ENCODE assay signal across 25 cellular contexts in genomic region chr13:20336761-20337160, GRCh38.
"Had no signal": no experiment of that assay in that cellular context is flagged by ENCODE, and none has a peak within 500 bp of the region (broad histone marks: within the 10 kb centered on the region; RNA-seq: fewer than 3 reads in every experiment).

No MANE protein-coding gene starts in this region.

- H3K4me1 ChIP-seq: prostate gland, sigmoid colon, stomach, thyroid gland had no signal

- H3K36me3 ChIP-seq: esophagus muscularis mucosa, heart right ventricle, left lung, neural progenitor cell, prostate gland, right atrium auricular region, sigmoid colon, stomach, thyroid gland, vagina had no signal

- H3K4me3 ChIP-seq: dorsolateral prefrontal cortex, esophagus muscularis mucosa, heart right ventricle, left lung, mucosa of descending colon, neural progenitor cell, prostate gland, right atrium auricular region, sigmoid colon, stomach, thyroid gland, vagina had no signal

- H3K9me3 Mint-ChIP-seq: naive B cell; natural killer cell treated with Interleukin-12 subunit alpha and Interleukin-12 subunit beta and Interleukin-15 and Interleukin-18, amount 100 ng/mL, for 72 hours; neural progenitor cell; stimulated activated effector memory CD8-positive, alpha-beta T cell treated with anti-CD3 and anti-CD28 coated beads, Interleukin-12 subunit alpha, Interleukin-12 subunit beta, amount 100 ng/mL, for 72 hours had no signal

- H3K27me3 ChIP-seq: esophagus muscularis mucosa, foreskin keratinocyte, heart right ventricle, left lung, neural progenitor cell, right atrium auricular region, sigmoid colon, stomach, thyroid gland, vagina had no signal

- H3K36me3 Mint-ChIP-seq: mesothelial cell of epicardium; naive B cell; natural killer cell treated with Interleukin-12 subunit alpha and Interleukin-12 subunit beta and Interleukin-15 and Interleukin-18, amount 100 ng/mL, for 72 hours; neural progenitor cell; stimulated activated effector memory CD8-positive, alpha-beta T cell treated with anti-CD3 and anti-CD28 coated beads, Interleukin-12 subunit alpha, Interleukin-12 subunit beta, amount 100 ng/mL, for 72 hours had no signal

- H3K27ac Mint-ChIP-seq: mesothelial cell of epicardium; neural progenitor cell; stimulated activated effector memory CD8-positive, alpha-beta T cell treated with anti-CD3 and anti-CD28 coated beads, Interleukin-12 subunit alpha, Interleukin-12 subunit beta, amount 100 ng/mL, for 72 hours had no signal

- H3K9me3 ChIP-seq: esophagus muscularis mucosa, heart right ventricle, left lung, mucosa of descending colon, prostate gland, right atrium auricular region, sigmoid colon, stomach, thyroid gland, vagina had no signal

- H3K4me3 Mint-ChIP-seq: mesothelial cell of epicardium; naive B cell; natural killer cell treated with Interleukin-12 subunit alpha and Interleukin-12 subunit beta and Interleukin-15 and Interleukin-18, amount 100 ng/mL, for 72 hours; neural progenitor cell; stimulated activated effector memory CD8-positive, alpha-beta T cell treated with anti-CD3 and anti-CD28 coated beads, Interleukin-12 subunit alpha, Interleukin-12 subunit beta, amount 100 ng/mL, for 72 hours had no signal

- H3K9ac ChIP-seq: neural progenitor cell had no signal

- H3K27me3 Mint-ChIP-seq: naive B cell had no signal

- DNase-seq: dorsolateral prefrontal cortex; effector CD4-positive, alpha-beta T cell; foreskin keratinocyte; glutamatergic neuron; heart right ventricle; hippocampal formation; left cardiac atrium; left lung; mesenchymal stem cell; mucosa of descending colon; naive B cell; sigmoid colon; stimulated activated CD4-positive, alpha-beta T cell treated with anti-CD3 and anti-CD28 coated beads, Interleukin-2, amount 100 ng/mL, for 24 hours; stimulated activated CD4-positive, alpha-beta T cell treated with anti-CD3 and anti-CD28 coated beads, Interleukin-4, amount 100 ng/mL, for 24 hours; stimulated activated naive CD4-positive, alpha-beta T cell treated with Interleukin-2 at 50 U/mL for 16 hours; stomach; thyroid gland had no signal

- H3K27ac ChIP-seq: dorsolateral prefrontal cortex, esophagus muscularis mucosa, foreskin keratinocyte, heart right ventricle, left lung, neural progenitor cell, prostate gland, right atrium auricular region, sigmoid colon, stomach, thyroid gland, vagina had no signal
